Comparison of ENCODE assay signal across 13 cellular contexts in the genomic region with DNA sequence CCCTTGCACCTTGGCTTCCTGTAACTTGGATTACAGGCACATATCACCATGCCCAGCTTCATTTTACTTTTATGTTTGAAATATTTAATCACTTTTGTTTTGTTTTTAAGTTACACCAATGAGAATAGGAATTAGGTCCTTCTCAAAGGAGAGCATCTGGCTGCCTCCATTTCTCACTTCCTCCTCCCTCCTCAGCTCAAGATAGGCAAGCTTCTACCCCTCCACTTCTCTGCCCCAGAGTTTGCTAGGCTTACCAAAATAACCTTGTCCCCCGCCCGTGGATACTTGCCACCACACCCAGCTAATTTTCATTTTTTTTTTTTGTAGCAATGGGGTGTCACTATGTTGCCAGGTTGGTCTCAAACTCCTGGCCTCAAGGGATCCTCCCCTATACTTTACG. TPM values are rescaled to one million over a fixed set of nuclear protein-coding genes. Genes with fewer than 3 reads are reported as not detected.
A peak's percentile ranks its signal among the peaks of the same experiment; 100 is the strongest.
DNase-seq lines count a peak whose midpoint lies in the region; ATAC-seq and TF ChIP-seq lines count a peak whose summit lies in the region.
"Had no signal": no experiment of that assay in that cellular context is flagged by ENCODE, and none has a peak within 500 bp of the region (broad histone marks: within the 10 kb centered on the region; RNA-seq: fewer than 3 reads in every experiment).

No MANE protein-coding gene starts in this region.

- in situ Hi-C loops in ACHN (cut with HindIII; ENCODE audit: low pct_ligation_motif_present, low pct_unique_long_range_greater_than_20kb, low sequenced_read_pairs), result no loop called here

- H3K27me3 ChIP-seq in sigmoid colon, result no peaks in the 10 kb centered on the region

- peak overlapping the region in 3 of 4 donors; percentile 8 to 83 (median 79) for H3K4me3 Mint-ChIP-seq in IgD-negative memory B cell
- no peak overlapping the region for H3K4me3 Mint-ChIP-seq in neural crest cell
- H3K4me3 Mint-ChIP-seq: activated CD4-positive, alpha-beta T cell treated with anti-CD3 and anti-CD28 coated beads, Interleukin-2, amount 10 ng/mL, durations not matched to agents 7 days and 5 days had no signal

- no peak for TF ChIP-seq EP300 in sigmoid colon (IDR thresholded peaks at IDR 0.05)

- H3K4me1 ChIP-seq in sigmoid colon, result peaks cover 0 to 13% (median 0%) of the 10 kb centered on the region in 4 donors
- H3K4me1 ChIP-seq: Caco-2 had no signal

- peak overlapping the region; percentile 21 to 82 (median 34) for H3K27ac Mint-ChIP-seq in IgD-negative memory B cell
- peak overlapping the region; percentile 32 for H3K27ac Mint-ChIP-seq in neural crest cell (ENCODE audit: unreplicated experiment)
- H3K27ac Mint-ChIP-seq: activated CD4-positive, alpha-beta T cell treated with anti-CD3 and anti-CD28 coated beads, Interleukin-2, amount 10 ng/mL, durations not matched to agents 7 days and 5 days had no signal

- peaks cover 0 to 13% (median 5%) of the 10 kb centered on the region in 4 donors for H3K36me3 ChIP-seq in sigmoid colon

- intact Hi-C loops in sigmoid colon (cut with DNase I), result no loop called here

- TF ChIP-seq CTCF in neural crest cell (conservative IDR thresholded peaks at IDR 0.05), result no peak
- no peak for TF ChIP-seq CTCF in sigmoid colon (IDR thresholded peaks at IDR 0.05)

- WGBS in sigmoid colon, 2 donors, result 57 to 68% methylated on average over 3 of the region's 3 CpGs

- H3K36me3 Mint-ChIP-seq in IgD-negative memory B cell, result no peaks in the 10 kb centered on the region
- peaks cover 3% of the 10 kb centered on the region for H3K36me3 Mint-ChIP-seq in neural crest cell (ENCODE audit: low read depth)

- H3K4me1 Mint-ChIP-seq in IgD-negative memory B cell (peaks cover 35 to 43% (median 42%) of the 10 kb centered on the region in 3 donors), neural crest cell (peaks cover 6% of the 10 kb centered on the region)

- no peaks in the 10 kb centered on the region for H3K9me3 ChIP-seq in sigmoid colon
- H3K9me3 ChIP-seq: Caco-2 had no signal

- H3K4me3 ChIP-seq in sigmoid colon, result no peak overlapping the region

- H3K27me3 Mint-ChIP-seq in IgD-negative memory B cell (peaks cover 3% of the 10 kb centered on the region), neural crest cell (ENCODE audit: low read depth) (no peaks in the 10 kb centered on the region)
- H3K27me3 Mint-ChIP-seq: activated CD4-positive, alpha-beta T cell treated with anti-CD3 and anti-CD28 coated beads, Interleukin-2, amount 10 ng/mL, durations not matched to agents 7 days and 5 days had no signal

- no peak overlapping the region for H3K27ac ChIP-seq in sigmoid colon

- ATAC-seq in GM18909 (IDR thresholded peaks at IDR 0.05; ENCODE audit: poor library complexity, unreplicated experiment), result peak; percentile 63
- ATAC-seq in GM21786 (IDR thresholded peaks at IDR 0.05; ENCODE audit: unreplicated experiment), result peak; percentile 68
- ATAC-seq: SK-N-SH treated with all-trans-retinoic acid at 6 μM for 48 hours had no signal

- no peak for DNase-seq in neural crest cell (ENCODE audit: low read depth, low spot score)
- no peak for DNase-seq in NCI-H1417 (lab: John Stamatoyannopoulos, UW)
- DNase-seq in sigmoid colon, result no peak
- DNase-seq in ACHN, result no peak
- DNase-seq: activated CD4-positive, alpha-beta T cell treated with anti-CD3 and anti-CD28 coated beads, Interleukin-2, amount 10 ng/mL, durations not matched to agents 7 days and 5 days; activated gamma-delta T cell treated with Interleukin-2 at 50 U/mL for 16 hours; Caco-2; NCI-H774; stimulated activated CD4-positive, alpha-beta T cell treated with anti-CD3 and anti-CD28 coated beads, Interleukin-4, amount 100 ng/mL, for 4 hours had no signal

- H3K9me3 Mint-ChIP-seq in IgD-negative memory B cell (no peaks in the 10 kb centered on the region), neural crest cell (no peaks in the 10 kb centered on the region)
- H3K9me3 Mint-ChIP-seq: activated CD4-positive, alpha-beta T cell treated with anti-CD3 and anti-CD28 coated beads, Interleukin-2, amount 10 ng/mL, durations not matched to agents 7 days and 5 days had no signal

- no peak for TF ChIP-seq POLR2A in sigmoid colon (IDR thresholded peaks at IDR 0.05)

RNA-seq across cellular contexts. Expression of a gene that starts 17.9 kb away (rescaled TPM):
- polyA plus RNA-seq in IgD-negative memory B cell, result 307 TPM
- total RNA-seq in neural crest cell, result 83.0 and 87.0 TPM in 2 replicates
- 100 to 1,000 TPM in 2 of 4 donors, 10 to 100 TPM in 2; 91.4 to 136 (median 108) TPM for total RNA-seq in sigmoid colon
- polyA plus RNA-seq in sigmoid colon, result 100 to 1,000 TPM; 118 to 300 (median 258) TPM

RNA-seq across cellular contexts. Expression of a gene that starts 28.1 kb away (rescaled TPM):
- polyA plus RNA-seq in IgD-negative memory B cell (5.8 TPM), sigmoid colon (1 to 10 TPM; 1.2 to 4.3 (median 1.6) TPM)
- total RNA-seq in neural crest cell (25.8 and 27.5 TPM in 2 replicates), sigmoid colon (1 to 10 TPM; 3.5 to 8.8 (median 5.9) TPM)

RNA-seq across cellular contexts. Expression of a gene that starts 39.0 kb away (rescaled TPM):
- polyA plus RNA-seq in IgD-negative memory B cell, result 39.3 TPM
- 78.7 and 82.6 TPM in 2 replicates for total RNA-seq in neural crest cell
- total RNA-seq in sigmoid colon, result 10 to 100 TPM; 21.7 to 38.5 (median 28.8) TPM
- 10 to 100 TPM; 10.2 to 23.5 (median 14.8) TPM for polyA plus RNA-seq in sigmoid colon

RNA-seq across cellular contexts. Expression of a gene that starts 48.2 kb away (rescaled TPM):
- polyA plus RNA-seq in IgD-negative memory B cell (not detected), sigmoid colon (10 to 100 TPM; 13.9 to 18.3 (median 16.2) TPM)
- total RNA-seq in neural crest cell (1.3 and 1.5 TPM in 2 replicates), sigmoid colon (under 1 TPM in 1 of 4 donors, not detected in 3; 0.41 TPM)
